In genomic region chr15:94723801-94724200, GRCh38 we compare ENCODE assay signal across 21 cellular contexts.
"Had no signal": no experiment of that assay in that cellular context is flagged by ENCODE, and none has a peak within 500 bp of the region (broad histone marks: within the 10 kb centered on the region; RNA-seq: fewer than 3 reads in every experiment).

No MANE protein-coding gene starts in this region.

- DNase-seq: activated CD4-positive, alpha-beta T cell treated with anti-CD3 and anti-CD28 coated beads for 4 hours; activated CD4-positive, alpha-beta T cell treated with anti-CD3 and anti-CD28 coated beads, Interleukin-2, amount 50 U/mL, for 4 hours; activated naive CD4-positive, alpha-beta T cell; activated T-cell treated with anti-CD3 and anti-CD28 coated beads for 4 hours; activated T-cell treated with anti-CD3 and anti-CD28 coated beads, Interleukin-2, amount 50 U/mL, for 72 hours; effector CD8-positive, alpha-beta T cell; gastrocnemius medialis; kidney; left colon; naive thymus-derived CD8-positive, alpha-beta T cell; nucleus accumbens; pancreas; sigmoid colon; small intestine; stimulated activated CD4-positive, alpha-beta T cell treated with anti-CD3 and anti-CD28 coated beads, Interleukin-4, amount 100 ng/mL, for 24 hours had no signal

- ATAC-seq: activated naive CD4-positive, alpha-beta T cell treated with anti-CD3 and anti-CD28 coated beads, Interleukin-2, amount 50 U/mL, for 72 hours; activated T-cell treated with anti-CD3 and anti-CD28 coated beads, Interleukin-2, amount 50 U/mL, for 72 hours; gastrocnemius medialis; left colon; naive thymus-derived CD8-positive, alpha-beta T cell; pancreas; stimulated activated effector memory CD8-positive, alpha-beta T cell treated with anti-CD3 and anti-CD28 coated beads, Interleukin-12 subunit alpha, Interleukin-12 subunit beta, amount 100 ng/mL, for 72 hours had no signal

- H3K27me3 ChIP-seq: gastrocnemius medialis, hepatocyte, pancreas, sigmoid colon had no signal

- H3K79me2 ChIP-seq: hepatocyte had no signal

- H3K4me3 ChIP-seq: gastrocnemius medialis, hepatocyte, pancreas, prostate gland, sigmoid colon, thoracic aorta had no signal

- H2AFZ ChIP-seq: hepatocyte had no signal

- H3K4me1 ChIP-seq: gastrocnemius medialis, pancreas, prostate gland, sigmoid colon had no signal

- H3K36me3 ChIP-seq: gastrocnemius medialis, pancreas, prostate gland, sigmoid colon, thoracic aorta had no signal

- H3K9me3 ChIP-seq: gastrocnemius medialis, pancreas, prostate gland, thoracic aorta had no signal

- H3K27ac ChIP-seq: gastrocnemius medialis, hepatocyte, pancreas, prostate gland, sigmoid colon, thoracic aorta, VCaP had no signal

- H3K4me2 ChIP-seq: hepatocyte had no signal
